Comparison of ENCODE assay signal across 1 cellular context in the genomic region with DNA sequence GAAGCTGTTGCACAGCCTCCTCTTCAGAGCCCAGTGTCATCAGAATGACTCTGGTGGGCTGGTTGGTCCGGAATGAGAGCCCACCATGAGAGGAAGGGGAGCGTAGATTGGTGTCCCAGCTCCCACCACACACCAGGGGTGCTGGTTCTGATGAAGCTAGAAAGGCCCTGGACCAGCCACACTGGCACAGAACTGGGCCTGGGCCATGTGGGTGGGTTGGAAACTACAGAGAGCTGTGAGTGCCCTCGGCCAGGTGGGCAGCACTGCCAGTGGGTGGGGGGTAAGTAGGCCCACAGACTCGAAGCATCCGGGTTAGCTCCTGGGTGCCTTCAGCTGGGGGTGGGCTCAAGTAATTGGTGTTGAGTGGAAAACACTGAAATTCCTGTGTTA.
TF ChIP-seq lines count a peak whose summit lies in the region.

No MANE protein-coding gene starts in this region.

TF ChIP-seq in K562, 482 proteins besides CTCF, POLR2A, EP300 and RAD21:
- TF ChIP-seq FOXP1 (CRISPR knock-in tag; IDR thresholded peaks at IDR 0.05) (no peak), BHLHE40 (IDR thresholded peaks at IDR 0.05; ENCODE audit: low read length) (no peak), ZNF146 (CRISPR knock-in tag; IDR thresholded peaks at IDR 0.05; ENCODE audit: unreplicated experiment) (no peak), STAT5B (CRISPR knock-in tag; IDR thresholded peaks at IDR 0.05) (no peak), IFI16 (CRISPR knock-in tag; IDR thresholded peaks at IDR 0.05) (no peak), FOSL1 (tag; conservative IDR thresholded peaks at IDR 0.05) (no peak), KDM4B (IDR thresholded peaks at IDR 0.05; ENCODE audit: borderline replicate concordance in 2 of 2, low read depth in 1 of 2) (no peak), ZBTB7A (IDR thresholded peaks at IDR 0.05; ENCODE audit: borderline replicate concordance, control insufficient read depth, low read depth, low read length) (no peak), LEF1 (IDR thresholded peaks at IDR 0.05) (no peak), HOMEZ (CRISPR knock-in tag; IDR thresholded peaks at IDR 0.05) (no peak), DNMT1 (IDR thresholded peaks at IDR 0.05) (no peak), PKNOX1 (IDR thresholded peaks at IDR 0.05) (no peak), MYC (IDR thresholded peaks at IDR 0.05; ENCODE audit: low read depth, low read length) (no peak), MYC (CRISPR knock-in tag; IDR thresholded peaks at IDR 0.05; ENCODE audit: borderline replicate concordance, low read depth) (no peak)
- TF ChIP-seq, protein P1, sequence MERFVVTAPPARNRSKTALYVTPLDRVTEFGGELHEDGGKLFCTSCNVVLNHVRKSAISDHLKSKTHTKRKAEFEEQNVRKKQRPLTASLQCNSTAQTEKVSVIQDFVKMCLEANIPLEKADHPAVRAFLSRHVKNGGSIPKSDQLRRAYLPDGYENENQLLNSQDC (CRISPR knock-in tag; IDR thresholded peaks at IDR 0.05): no peak
- TF ChIP-seq, protein P2, sequence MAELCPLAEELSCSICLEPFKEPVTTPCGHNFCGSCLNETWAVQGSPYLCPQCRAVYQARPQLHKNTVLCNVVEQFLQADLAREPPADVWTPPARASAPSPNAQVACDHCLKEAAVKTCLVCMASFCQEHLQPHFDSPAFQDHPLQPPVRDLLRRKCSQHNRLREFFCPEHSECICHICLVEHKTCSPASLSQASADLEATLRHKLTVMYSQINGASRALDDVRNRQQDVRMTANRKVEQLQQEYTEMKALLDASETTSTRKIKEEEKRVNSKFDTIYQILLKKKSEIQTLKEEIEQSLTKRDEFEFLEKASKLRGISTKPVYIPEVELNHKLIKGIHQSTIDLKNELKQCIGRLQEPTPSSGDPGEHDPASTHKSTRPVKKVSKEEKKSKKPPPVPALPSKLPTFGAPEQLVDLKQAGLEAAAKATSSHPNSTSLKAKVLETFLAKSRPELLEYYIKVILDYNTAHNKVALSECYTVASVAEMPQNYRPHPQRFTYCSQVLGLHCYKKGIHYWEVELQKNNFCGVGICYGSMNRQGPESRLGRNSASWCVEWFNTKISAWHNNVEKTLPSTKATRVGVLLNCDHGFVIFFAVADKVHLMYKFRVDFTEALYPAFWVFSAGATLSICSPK (IDR thresholded peaks at IDR 0.05; ENCODE audit: borderline replicate concordance): no peak
